8 cellular contexts compared by ENCODE assay signal in genomic region chr19:13861714-13862531, GRCh38. TPM values are rescaled to one million over a fixed set of nuclear protein-coding genes. Genes with fewer than 3 reads are reported as not detected.
A peak's percentile ranks its signal among the peaks of the same experiment; 100 is the strongest.
DNase-seq lines count a peak whose midpoint lies in the region; ATAC-seq, FAIRE-seq and TF ChIP-seq lines count a peak whose summit lies in the region.

No MANE protein-coding gene starts in this region.

- DNase-seq in CD1c-positive myeloid dendritic cell (ENCODE audit: extremely low spot score) (peak; percentile 95), NOMO-1 treated with DMSO at 0.1 percent for 48 hours (lab: John Stamatoyannopoulos, UW; ENCODE audit: unreplicated experiment) (peak; percentile 78), endothelial cell of umbilical vein (ENCODE audit: low read depth, low spot score) (peak; percentile 93)
- peak; percentile 98 for DNase-seq in activated CD8-positive, alpha-beta memory T cell treated with anti-CD3 and anti-CD28 coated beads, Interleukin-2, amount 50 U/mL, for 48 hours
- DNase-seq in stimulated activated CD8-positive, alpha-beta memory T cell treated with anti-CD3 and anti-CD28 coated beads, Interleukin-2, amount 100 ng/mL, for 48 hours (ENCODE audit: low read depth in 2 of 2) = peak; percentile 85 to 88

- peak overlapping the region; percentile 89 for H3K4me2 ChIP-seq in endothelial cell of umbilical vein (ENCODE audit: insufficient read depth, low read length)

- H3K4me3 ChIP-seq in endothelial cell of umbilical vein (replicated peaks in 1 of 3; ENCODE audit: insufficient read depth in 1 of 3, low read depth in 1 of 3, low read length in 3 of 3) = peak overlapping the region; percentile 29 to 48 (median 41)
- H3K4me3 ChIP-seq in mononuclear cell (ENCODE audit: low read length) = peak overlapping the region; percentile 52

- TF ChIP-seq CTCF in endothelial cell of umbilical vein (IDR thresholded peaks at IDR 0.05; ENCODE audit: extremely low read depth in 1 of 2, insufficient read depth in 1 of 2, low read depth in 1 of 2, low read length in 2 of 2) = peak; percentile 79 to 94

- no peaks in the 10 kb centered on the region for H3K36me3 ChIP-seq in endothelial cell of umbilical vein (ENCODE audit: control insufficient read depth in 2 of 2, extremely low read depth in 1 of 2, insufficient read depth in 2 of 2, low read length in 2 of 2)

- no peaks in the 10 kb centered on the region for H3K9me1 ChIP-seq in endothelial cell of umbilical vein (replicated peaks; ENCODE audit: control insufficient read depth, extremely low read depth, insufficient read depth, low read length)

- TSS peak; percentile 70 for BruUV-seq in endothelial cell of umbilical vein (replicated peaks; lab: Mats Ljungman, UMichigan)

- peaks cover 17% of the 10 kb centered on the region for H3K4me1 ChIP-seq in endothelial cell of umbilical vein (ENCODE audit: control insufficient read depth, extremely low read depth, insufficient read depth, low read length)
- H3K4me1 ChIP-seq in mononuclear cell (ENCODE audit: insufficient read depth, low read length) = peaks cover 23% of the 10 kb centered on the region

- ATAC-seq in GM19351 (IDR thresholded peaks at IDR 0.05; ENCODE audit: unreplicated experiment) (peak; percentile 71), HG03558 (IDR thresholded peaks at IDR 0.05; ENCODE audit: extremely low read depth, unreplicated experiment) (peak; percentile 51)

- TF ChIP-seq POLR2A in endothelial cell of umbilical vein (IDR thresholded peaks at IDR 0.05; ENCODE audit: low read depth, low read length) = no peak

- CTCF ChIA-PET in endothelial cell of umbilical vein (lab: Charles Lee) = interaction anchor here (0.9 to 6.1 kb wide), 33 partner anchors 9 to 275 kb away, joined by 3 to 77 read pairs (median 5); partner anchors contain the start of genes ASF1B, C19orf53, MISP3 and MRI1

- no peaks in the 10 kb centered on the region for H3K27me3 ChIP-seq in endothelial cell of umbilical vein (ENCODE audit: control insufficient read depth in 2 of 2, insufficient read depth in 2 of 2, low read length in 2 of 2)
- H3K27me3 ChIP-seq in mononuclear cell (ENCODE audit: insufficient read depth, low read length) = peaks cover 20% of the 10 kb centered on the region

- peak overlapping the region; percentile 99 for H3K27ac ChIP-seq in endothelial cell of umbilical vein (ENCODE audit: insufficient read depth, low read depth, low read length)

- no peaks in the 10 kb centered on the region for H3K9me3 ChIP-seq in endothelial cell of umbilical vein (replicated peaks; ENCODE audit: control insufficient read depth, insufficient read depth, low read length)
- H3K9me3 ChIP-seq in mononuclear cell (ENCODE audit: low read depth, low read length) = no peaks in the 10 kb centered on the region

- FAIRE-seq in endothelial cell of umbilical vein (lab: Jason Lieb, UNC) = peak; percentile 96

- peak overlapping the region; percentile 87 for H3K9ac ChIP-seq in endothelial cell of umbilical vein (replicated peaks; ENCODE audit: extremely low read depth, insufficient read depth, low read length)

- intact Hi-C loops in endothelial cell of umbilical vein (cut with micrococcal nuclease) = loop anchor here (1.0 kb wide), 6 partner anchors 11 to 265 kb away; no protein-coding TSS in a partner anchor

- H3K79me2 ChIP-seq in endothelial cell of umbilical vein (ENCODE audit: control insufficient read depth, insufficient read depth, low read length) = no peaks in the 10 kb centered on the region

- POLR2A ChIA-PET in endothelial cell of umbilical vein (lab: Charles Lee) = interaction anchor here (0.6 to 2.0 kb wide), 12 partner anchors 9 to 114 kb away, joined by 3 to 25 read pairs (median 5); partner anchors contain the start of gene C19orf53

- H2AFZ ChIP-seq in endothelial cell of umbilical vein (ENCODE audit: low read depth, low read length) = peak overlapping the region; percentile 77

- dilution Hi-C loops in endothelial cell of umbilical vein (cut with MboI; ENCODE audit: extremely low pct_ligation_motif_present, low sequenced_read_pairs) = no loop called here

- no peaks in the 10 kb centered on the region for H4K20me1 ChIP-seq in endothelial cell of umbilical vein (replicated peaks; ENCODE audit: control insufficient read depth, extremely low read depth, insufficient read depth, low read length)

TF ChIP-seq in endothelial cell of umbilical vein, 7 proteins besides CTCF, POLR2A, EP300 and RAD21:
- TF ChIP-seq EZH2 (IDR thresholded peaks at IDR 0.05; ENCODE audit: borderline replicate concordance, low read depth, low read length, severe bottlenecking) (no peak), FOS (IDR thresholded peaks at IDR 0.05; ENCODE audit: borderline replicate concordance, insufficient read depth, low read length) (peak; percentile 55), MAX (IDR thresholded peaks at IDR 0.05; ENCODE audit: insufficient read depth, insufficient read length) (no peak), MYC (IDR thresholded peaks at IDR 0.05; ENCODE audit: low read depth, low read length) (no peak), POLR2AphosphoS5 (IDR thresholded peaks at IDR 0.05; ENCODE audit: insufficient read depth, low read depth, low read length) (peak; percentile 61), JUN (IDR thresholded peaks at IDR 0.05; ENCODE audit: borderline replicate concordance, insufficient read depth, insufficient read length, low read depth) (no peak), GATA2 (IDR thresholded peaks at IDR 0.05; ENCODE audit: insufficient read depth, insufficient read length, low read depth, low read length) (no peak)

RNA-seq across cellular contexts. Expression of gene NANOS3, which starts 15.0 kb away (rescaled TPM):
- total RNA-seq in endothelial cell of umbilical vein (3.4 and 4.4 TPM in 2 replicates), mononuclear cell (not detected)
- polyA plus RNA-seq in endothelial cell of umbilical vein = 1.0 and 1.5 TPM in 2 replicates
- 0.38 and 0.93 TPM in 2 replicates for polyA plus RNA-seq in endothelial cell of umbilical vein (2011; cell fraction: cytosol; rRNA removed)
- polyA plus RNA-seq in endothelial cell of umbilical vein (2011; cell fraction: nucleus; rRNA removed) = 0.55 and 1.3 TPM in 2 replicates
- polyA plus RNA-seq in endothelial cell of umbilical vein (2012) = 1.6 and 1.7 TPM in 2 replicates
- 0.72 TPM in 1 of 2 replicates, not detected in the other for polyA minus RNA-seq in endothelial cell of umbilical vein
- not detected for polyA minus RNA-seq in endothelial cell of umbilical vein (2011; cell fraction: cytosol; rRNA and poly(A)+ RNA removed)
- 2.5 TPM in 1 of 2 replicates, not detected in the other for polyA minus RNA-seq in endothelial cell of umbilical vein (2011; cell fraction: nucleus; rRNA and poly(A)+ RNA removed)

RNA-seq across cellular contexts. Expression of gene BRME1, which starts 44.0 kb away (rescaled TPM):
- 1.5 and 2.5 TPM in 2 replicates for total RNA-seq in endothelial cell of umbilical vein
- polyA plus RNA-seq in endothelial cell of umbilical vein = 0.69 and 0.86 TPM in 2 replicates
- polyA plus RNA-seq in endothelial cell of umbilical vein (2011; cell fraction: cytosol; rRNA removed) = 0.39 and 0.76 TPM in 2 replicates
- 2.4 and 2.9 TPM in 2 replicates for polyA plus RNA-seq in endothelial cell of umbilical vein (2011; cell fraction: nucleus; rRNA removed)
- polyA plus RNA-seq in endothelial cell of umbilical vein (2012) = 0.50 and 1.1 TPM in 2 replicates
- polyA minus RNA-seq in endothelial cell of umbilical vein = 0.56 and 0.66 TPM in 2 replicates
- polyA minus RNA-seq in endothelial cell of umbilical vein (2011; cell fraction: cytosol; rRNA and poly(A)+ RNA removed) = 5.5 TPM
- polyA minus RNA-seq in endothelial cell of umbilical vein (2011; cell fraction: nucleus; rRNA and poly(A)+ RNA removed) = 0.82 and 1.2 TPM in 2 replicates
- 0.10 TPM for total RNA-seq in mononuclear cell

RNA-seq across cellular contexts. Expression of gene CC2D1A, which starts 44.1 kb away (rescaled TPM):
- total RNA-seq in endothelial cell of umbilical vein = 29.8 and 33.7 TPM in 2 replicates
- polyA plus RNA-seq in endothelial cell of umbilical vein = 13.6 and 14.9 TPM in 2 replicates
- polyA plus RNA-seq in endothelial cell of umbilical vein (2011; cell fraction: cytosol; rRNA removed) = 8.8 and 11.9 TPM in 2 replicates
- 52.8 and 58.8 TPM in 2 replicates for polyA plus RNA-seq in endothelial cell of umbilical vein (2011; cell fraction: nucleus; rRNA removed)
- polyA plus RNA-seq in endothelial cell of umbilical vein (2012) = 18.0 and 20.7 TPM in 2 replicates
- polyA minus RNA-seq in endothelial cell of umbilical vein = 7.1 and 12.5 TPM in 2 replicates
- 12.3 TPM for polyA minus RNA-seq in endothelial cell of umbilical vein (2011; cell fraction: cytosol; rRNA and poly(A)+ RNA removed)
- 12.0 and 18.0 TPM in 2 replicates for polyA minus RNA-seq in endothelial cell of umbilical vein (2011; cell fraction: nucleus; rRNA and poly(A)+ RNA removed)
- total RNA-seq in mononuclear cell = 8.2 TPM

Comparison
In these comparisons a context has a peak if more than half of its experiments do, and no peak if none do; other contexts are left out.
1. Peak in every context shown above with its lines: DNase-seq, ATAC-seq, H3K4me3 ChIP-seq and H3K27ac ChIP-seq.